22 cellular contexts compared by ENCODE assay signal in the genomic region with DNA sequence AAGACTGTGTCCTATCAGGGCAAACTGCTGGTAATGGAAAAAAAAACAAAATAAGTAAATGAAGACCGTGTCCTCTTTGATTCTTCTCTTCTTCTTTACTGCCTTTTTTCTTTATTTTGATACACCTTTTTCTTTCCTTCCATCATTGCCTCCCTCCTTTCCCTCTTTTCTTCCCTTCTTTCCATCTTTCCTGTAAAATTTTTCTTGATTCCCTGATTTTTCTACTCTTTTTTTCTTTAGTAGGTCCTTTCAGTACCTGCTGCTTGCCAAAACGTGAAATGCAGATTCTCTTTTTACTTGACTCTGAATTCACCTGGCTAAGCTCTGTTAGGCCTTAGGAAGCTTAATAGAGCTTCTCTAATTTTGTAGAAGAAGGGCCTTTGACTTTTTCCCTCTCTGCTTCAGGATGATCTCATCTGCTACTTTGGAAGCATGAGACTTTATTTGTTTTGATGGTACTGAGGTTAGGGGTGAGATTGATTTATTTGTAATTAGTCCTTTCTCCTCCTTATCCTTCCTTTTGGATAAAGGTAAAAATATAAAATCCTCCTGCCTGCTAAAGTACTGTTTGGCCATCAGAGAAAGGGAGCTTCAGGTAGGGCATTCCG. TPM values are rescaled to one million over a fixed set of nuclear protein-coding genes. Genes with fewer than 3 reads are reported as not detected.
A peak's percentile ranks its signal among the peaks of the same experiment; 100 is the strongest.
DNase-seq lines count a peak whose midpoint lies in the region; ATAC-seq and TF ChIP-seq lines count a peak whose summit lies in the region.
"Had no signal": no experiment of that assay in that cellular context is flagged by ENCODE, and none has a peak within 500 bp of the region (broad histone marks: within the 10 kb centered on the region; RNA-seq: fewer than 3 reads in every experiment).

No MANE protein-coding gene starts in this region.

- H3K4me1 ChIP-seq in HEK293 (ENCODE audit: control insufficient read depth, insufficient read depth, low read length): peaks cover 56% of the 10 kb centered on the region
- peaks cover 34% of the 10 kb centered on the region for H3K4me1 ChIP-seq in neural progenitor cell
- H3K4me1 ChIP-seq: colonic mucosa had no signal

- H3K27me3 Mint-ChIP-seq in activated CD8-positive, alpha-beta T cell treated with anti-CD3 and anti-CD28 coated beads for 36 hours: no peaks in the 10 kb centered on the region
- H3K27me3 Mint-ChIP-seq in activated CD8-positive, alpha-beta T cell treated with anti-CD3 and anti-CD28 coated beads, Interleukin-2, amount 10 ng/mL, durations not matched to agents 7 days and 5 days (ENCODE audit: low read depth): no peaks in the 10 kb centered on the region
- H3K27me3 Mint-ChIP-seq in brain (no peaks in the 10 kb centered on the region), neural progenitor cell (ENCODE audit: insufficient read depth, low read depth) (no peaks in the 10 kb centered on the region)
- H3K27me3 Mint-ChIP-seq: activated CD8-positive, alpha-beta memory T cell treated with anti-CD3 and anti-CD28 coated beads, Interleukin-2, amount 10 ng/mL, durations not matched to agents 7 days and 5 days; stimulated activated naive CD8-positive, alpha-beta T cell treated with anti-CD3 and anti-CD28 coated beads, Interleukin-15, Interleukin-2, amounts not matched to agents 100 ng/mL and 50 ng/mL, for 24 hours had no signal

- no peaks in the 10 kb centered on the region for H3K27me3 ChIP-seq in neural progenitor cell
- H3K27me3 ChIP-seq: colonic mucosa, transverse colon had no signal

- TF ChIP-seq CTCF in activated CD8-positive, alpha-beta T cell treated with anti-CD3 and anti-CD28 coated beads for 36 hours (IDR thresholded peaks at IDR 0.05): no peak
- TF ChIP-seq CTCF in HEK293 (tag by site-specific recombination; IDR thresholded peaks at IDR 0.05) (no peak), brain (conservative IDR thresholded peaks at IDR 0.05) (no peak), neural progenitor cell (IDR thresholded peaks at IDR 0.05) (no peak)

- H3K27ac Mint-ChIP-seq in activated CD8-positive, alpha-beta T cell treated with anti-CD3 and anti-CD28 coated beads for 36 hours: peak overlapping the region; percentile 62
- no peak overlapping the region for H3K27ac Mint-ChIP-seq in activated CD8-positive, alpha-beta T cell treated with anti-CD3 and anti-CD28 coated beads, Interleukin-2, amount 10 ng/mL, durations not matched to agents 7 days and 5 days
- H3K27ac Mint-ChIP-seq in brain (peak overlapping the region in 3 of 5 experiments; percentile 3 to 78 (median 32)), neural progenitor cell (no peak overlapping the region)
- H3K27ac Mint-ChIP-seq: activated CD8-positive, alpha-beta memory T cell treated with anti-CD3 and anti-CD28 coated beads, Interleukin-2, amount 10 ng/mL, durations not matched to agents 7 days and 5 days had no signal

- H3K27ac ChIP-seq in HEK293 (ENCODE audit: extremely low read depth, low read depth, low read length): peak overlapping the region; percentile 51; the same call in 1 of the 2 replicates
- H3K27ac ChIP-seq in neural progenitor cell: peak overlapping the region; percentile 59
- H3K27ac ChIP-seq: C4-2B, colonic mucosa, transverse colon had no signal

- peaks cover 13% of the 10 kb centered on the region for H3K36me3 Mint-ChIP-seq in activated CD8-positive, alpha-beta T cell treated with anti-CD3 and anti-CD28 coated beads for 36 hours (ENCODE audit: low read depth)
- H3K36me3 Mint-ChIP-seq in activated CD8-positive, alpha-beta T cell treated with anti-CD3 and anti-CD28 coated beads, Interleukin-2, amount 10 ng/mL, durations not matched to agents 7 days and 5 days (ENCODE audit: low read depth): peaks cover 21% of the 10 kb centered on the region
- H3K36me3 Mint-ChIP-seq in brain (peaks cover 53% of the 10 kb centered on the region), neural progenitor cell (peaks cover 21% of the 10 kb centered on the region)

- H3K9me3 Mint-ChIP-seq in activated CD8-positive, alpha-beta T cell treated with anti-CD3 and anti-CD28 coated beads for 36 hours: no peaks in the 10 kb centered on the region
- no peaks in the 10 kb centered on the region for H3K9me3 Mint-ChIP-seq in activated CD8-positive, alpha-beta T cell treated with anti-CD3 and anti-CD28 coated beads, Interleukin-2, amount 10 ng/mL, durations not matched to agents 7 days and 5 days (ENCODE audit: insufficient read depth)
- H3K9me3 Mint-ChIP-seq in brain (no peaks in the 10 kb centered on the region), neural progenitor cell (no peaks in the 10 kb centered on the region)
- H3K9me3 Mint-ChIP-seq: stimulated activated naive CD8-positive, alpha-beta T cell treated with anti-CD3 and anti-CD28 coated beads, Interleukin-15, Interleukin-2, amounts not matched to agents 100 ng/mL and 50 ng/mL, for 24 hours had no signal

- peaks cover 50% of the 10 kb centered on the region for H3K4me1 Mint-ChIP-seq in activated CD8-positive, alpha-beta T cell treated with anti-CD3 and anti-CD28 coated beads for 36 hours (ENCODE audit: low read depth)
- H3K4me1 Mint-ChIP-seq in activated CD8-positive, alpha-beta T cell treated with anti-CD3 and anti-CD28 coated beads, Interleukin-2, amount 10 ng/mL, durations not matched to agents 7 days and 5 days (ENCODE audit: low read depth): peaks cover 24% of the 10 kb centered on the region
- H3K4me1 Mint-ChIP-seq in brain (peaks cover 51% of the 10 kb centered on the region), neural progenitor cell (peaks cover 9% of the 10 kb centered on the region)

- peaks cover 17% of the 10 kb centered on the region for H3F3A ChIP-seq in neural progenitor cell (ENCODE audit: low read depth)

- no peak overlapping the region for H3K4me3 Mint-ChIP-seq in activated CD8-positive, alpha-beta T cell treated with anti-CD3 and anti-CD28 coated beads for 36 hours
- H3K4me3 Mint-ChIP-seq in activated CD8-positive, alpha-beta T cell treated with anti-CD3 and anti-CD28 coated beads, Interleukin-2, amount 10 ng/mL, durations not matched to agents 7 days and 5 days: no peak overlapping the region
- H3K4me3 Mint-ChIP-seq in brain (no peak overlapping the region), neural progenitor cell (no peak overlapping the region)
- H3K4me3 Mint-ChIP-seq: activated CD8-positive, alpha-beta memory T cell treated with anti-CD3 and anti-CD28 coated beads, Interleukin-2, amount 10 ng/mL, durations not matched to agents 7 days and 5 days; stimulated activated naive CD8-positive, alpha-beta T cell treated with anti-CD3 and anti-CD28 coated beads, Interleukin-15, Interleukin-2, amounts not matched to agents 100 ng/mL and 50 ng/mL, for 24 hours had no signal

- peaks cover 82% of the 10 kb centered on the region for H4K20me1 ChIP-seq in neural progenitor cell (ENCODE audit: low read depth)

- H3K4me3 ChIP-seq in HEK293 (ENCODE audit: low read depth, low read length) (no peak overlapping the region), neural progenitor cell (no peak overlapping the region)
- H3K4me3 ChIP-seq: colonic mucosa, mucosa of descending colon, transverse colon had no signal

- CTCF ChIA-PET in activated CD8-positive, alpha-beta T cell treated with anti-CD3 and anti-CD28 coated beads for 36 hours (lab: Charles Lee): no interaction called here
- CTCF ChIA-PET in activated CD8-positive, alpha-beta T cell treated with anti-CD3 and anti-CD28 coated beads, Interleukin-2, amount 10 ng/mL, durations not matched to agents 7 days and 5 days (lab: Charles Lee): interaction anchor here (1.7 kb wide), 1 partner anchor 13 kb away, joined by 4 read pairs; no protein-coding TSS in a partner anchor
- CTCF ChIA-PET in HEK293 (lab: Yijun Ruan, JAX): interaction anchor here (0.6 to 1.2 kb wide), 9 partner anchors 10 to 414 kb away, joined by 3 to 7 read pairs (median 4); no protein-coding TSS in a partner anchor

- H3K9me3 ChIP-seq in HEK293 (ENCODE audit: control insufficient read depth, insufficient read depth, low read depth, low read length): 0 out of 2 replicates have a peak, but pooled peaks cover 2% of the 10 kb centered on the region
- H3K9me3 ChIP-seq in neural progenitor cell (ENCODE audit: low read depth): no peaks in the 10 kb centered on the region
- H3K9me3 ChIP-seq: colonic mucosa, mucosa of descending colon, transverse colon had no signal

- no peak for ATAC-seq in activated CD8-positive, alpha-beta T cell treated with anti-CD3 and anti-CD28 coated beads for 36 hours
- no peak for ATAC-seq in activated CD8-positive, alpha-beta T cell treated with anti-CD3 and anti-CD28 coated beads, Interleukin-2, amount 10 ng/mL, durations not matched to agents 7 days and 5 days
- no peak for ATAC-seq in stimulated activated naive CD8-positive, alpha-beta T cell treated with anti-CD3 and anti-CD28 coated beads, Interleukin-15, Interleukin-2, amounts not matched to agents 100 U/mL and 50 U/mL, for 24 hours
- ATAC-seq: activated CD8-positive, alpha-beta memory T cell treated with anti-CD3 and anti-CD28 coated beads, Interleukin-2, amount 10 ng/mL, durations not matched to agents 7 days and 5 days; left colon; mucosa of descending colon; right cardiac atrium had no signal

- POLR2A ChIA-PET in activated CD8-positive, alpha-beta T cell treated with anti-CD3 and anti-CD28 coated beads for 36 hours (lab: Charles Lee): interaction anchor here (1.1 kb wide), 1 partner anchor 20 kb away, joined by 4 read pairs; a partner anchor contains a TSS
- POLR2A ChIA-PET in activated CD8-positive, alpha-beta T cell treated with anti-CD3 and anti-CD28 coated beads, Interleukin-2, amount 10 ng/mL, durations not matched to agents 7 days and 5 days (lab: Charles Lee): interaction anchor here (0.6 kb wide), 1 partner anchor 25 kb away, joined by 3 read pairs; no protein-coding TSS in a partner anchor
- POLR2A ChIA-PET in HEK293 (lab: Yijun Ruan, JAX): interaction anchor here (1.1 kb wide), 1 partner anchor 13 kb away, joined by 3 read pairs; no protein-coding TSS in a partner anchor

- H3K36me3 ChIP-seq in HEK293 (ENCODE audit: control insufficient read depth in 2 of 2, insufficient read depth in 1 of 2, low read length in 2 of 2): peaks cover 32 to 67% of the 10 kb centered on the region in 2 experiments
- peaks cover 18% of the 10 kb centered on the region for H3K36me3 ChIP-seq in neural progenitor cell

- no peak overlapping the region for H3K4me2 ChIP-seq in neural progenitor cell

- no peak overlapping the region for H3K9ac ChIP-seq in neural progenitor cell

- no peak for DNase-seq in activated CD8-positive, alpha-beta T cell treated with anti-CD3 and anti-CD28 coated beads for 36 hours
- no peak for DNase-seq in activated CD8-positive, alpha-beta T cell treated with anti-CD3 and anti-CD28 coated beads, Interleukin-2, amount 10 ng/mL, durations not matched to agents 7 days and 5 days
- DNase-seq in neural progenitor cell (ENCODE audit: low spot score) (no peak), DMS 273 (lab: John Stamatoyannopoulos, UW; ENCODE audit: unreplicated experiment) (no peak), DMS153 (lab: John Stamatoyannopoulos, UW) (no peak)
- no peak for DNase-seq in stimulated activated naive CD8-positive, alpha-beta T cell treated with anti-CD3 and anti-CD28 coated beads, Interleukin-15, Interleukin-2, amounts not matched to agents 100 U/mL and 50 U/mL, for 24 hours
- DNase-seq: activated CD8-positive, alpha-beta memory T cell treated with anti-CD3 and anti-CD28 coated beads, Interleukin-2, amount 10 ng/mL, durations not matched to agents 7 days and 5 days; activated naive CD4-positive, alpha-beta T cell; colonic mucosa; DND-41; HCEC 1CT; left colon; mucosa of descending colon; NCI-H1048; NCI-H2081; NCI-H524 treated with DMSO at 0.1 percent for 48 hours; right cardiac atrium; transverse colon had no signal

- H3K79me2 ChIP-seq in neural progenitor cell (ENCODE audit: low read depth): peaks cover 99% of the 10 kb centered on the region

- no peak overlapping the region for H2AFZ ChIP-seq in neural progenitor cell (replicated peaks)

- intact Hi-C loops in activated CD8-positive, alpha-beta T cell treated with anti-CD3 and anti-CD28 coated beads for 36 hours (cut with micrococcal nuclease): no loop called here

RNA-seq across cellular contexts. Expression of a gene that starts 19.2 kb away (rescaled TPM):
- 10 to 100 TPM; 98.6 to 99.3 TPM for total RNA-seq in activated CD8-positive, alpha-beta T cell treated with anti-CD3 and anti-CD28 coated beads for 36 hours
- 100 to 1,000 TPM; 133 to 139 TPM for total RNA-seq in activated CD8-positive, alpha-beta T cell treated with anti-CD3 and anti-CD28 coated beads, Interleukin-2, amount 10 ng/mL, durations not matched to agents 7 days and 5 days
- polyA plus RNA-seq in brain (ENCODE audit: insufficient read depth, low read depth, low replicate concordance): 61.3 TPM
- 152 and 157 TPM in 2 replicates for total RNA-seq in neural progenitor cell (ENCODE audit: low replicate concordance)

Comparison
In these comparisons a context has a peak if more than half of its experiments do, and no peak if none do; other contexts are left out.
1. H3K27ac Mint-ChIP-seq: peak in activated CD8-positive, alpha-beta T cell treated with anti-CD3 and anti-CD28 coated beads for 36 hours (single experiment) and brain (3 of 5); none in activated CD8-positive, alpha-beta T cell treated with anti-CD3 and anti-CD28 coated beads, Interleukin-2, amount 10 ng/mL, durations not matched to agents 7 days and 5 days (single experiment) and neural progenitor cell (single experiment).